In the genomic region with DNA sequence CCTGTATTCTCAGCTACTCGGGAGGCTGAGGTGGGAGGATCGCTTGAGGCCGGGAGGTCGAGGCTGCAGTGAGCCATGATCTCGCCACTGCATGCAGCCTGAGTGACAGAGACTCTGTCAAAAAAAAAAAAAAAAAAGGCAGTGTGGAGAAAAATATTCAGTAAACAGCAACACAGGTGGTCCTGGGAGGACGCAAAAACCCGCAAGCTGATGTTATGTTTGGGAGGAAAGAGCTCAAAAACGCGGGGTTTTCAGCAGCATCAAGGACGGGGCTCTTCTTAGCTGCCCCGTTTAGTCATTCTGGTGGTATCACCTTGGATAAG, we compare ENCODE assay signal across 8 cellular contexts. TPM values are rescaled to one million over a fixed set of nuclear protein-coding genes. Genes with fewer than 3 reads are reported as not detected.
DNase-seq lines count a peak whose midpoint lies in the region; ATAC-seq, FAIRE-seq and TF ChIP-seq lines count a peak whose summit lies in the region.

No MANE protein-coding gene starts in this region.

- no peaks in the 10 kb centered on the region for H3K27me3 ChIP-seq in cardiac muscle cell
- no peaks in the 10 kb centered on the region for H3K27me3 ChIP-seq in K562 (ENCODE audit: control insufficient read depth in 2 of 2, insufficient read depth in 2 of 2, low read length in 2 of 2)
- no peaks in the 10 kb centered on the region for H3K27me3 ChIP-seq in upper lobe of right lung

- H3K9ac ChIP-seq in K562 (ENCODE audit: insufficient read depth in 1 of 2, low read depth in 2 of 2, low read length in 2 of 2) = peak overlapping the region; percentile 67 to 89

- peaks cover 3% of the 10 kb centered on the region for H3K9me1 ChIP-seq in K562 (ENCODE audit: control insufficient read depth, insufficient read depth, low read length)

- no peak for TF ChIP-seq CTCF in cardiac muscle cell (IDR thresholded peaks at IDR 0.05; ENCODE audit: low read depth, low read length)
- TF ChIP-seq CTCF in K562 (IDR thresholded peaks at IDR 0.05 in 2 of 3, conservative IDR thresholded peaks at IDR 0.05 in 1 of 3; ENCODE audit: insufficient read depth in 2 of 3, low read depth in 1 of 3, low read length in 3 of 3) = no peak
- TF ChIP-seq CTCF in upper lobe of right lung (IDR thresholded peaks at IDR 0.05) = no peak

- CTCF ChIA-PET in K562 (lab: Yijun Ruan, JAX; ENCODE audit: low intra/inter-chr PET ratio) = no interaction called here

- peak overlapping the region; percentile 51 for H3K4me3 ChIP-seq in cardiac muscle cell
- H3K4me3 ChIP-seq in K562 = peak overlapping the region; percentile 53
- peak overlapping the region; percentile 53 for H3K4me3 ChIP-seq in upper lobe of right lung

- WGBS in K562 (ENCODE audit: insufficient coverage, low coverage, missing lambda C conversion rate) = 33% methylated on average over 11 of the region's 11 CpGs

- H3K27ac ChIP-seq in cardiac muscle cell (peak overlapping the region; percentile 99), K562 (ENCODE audit: extremely low read depth, low read depth, low read length) (peak overlapping the region; percentile 93; the same call in 1 of the 3 replicates), upper lobe of right lung (peak overlapping the region; percentile 83)

- H2AFZ ChIP-seq in K562 (ENCODE audit: low read depth, low read length) = peak overlapping the region; percentile 99

- in situ Hi-C loops in K562 (cut with MboI) = loop anchor here (5.0 to 25.0 kb wide), 4 partner anchors 108 to 687 kb away; partner anchors contain the start of genes BRSK1, HSPBP1, TNNT1 and ZSCAN5A

- DNase-seq in cardiac muscle cell (ENCODE audit: low read depth in 1 of 2, low spot score in 1 of 2) (no peak), cardiac septum (ENCODE audit: low spot score) (no peak), K562 (ENCODE audit: extremely low read depth in 1 of 4, low spot score in 3 of 4) (peak in 1 of 4 experiments; percentile 2), memory B cell (ENCODE audit: low spot score in 2 of 2) (no peak), upper lobe of right lung (no peak), Kasumi-1 (lab: John Stamatoyannopoulos, UW) (no peak), DMS 273 (lab: John Stamatoyannopoulos, UW; ENCODE audit: unreplicated experiment) (no peak)

- no peak for FAIRE-seq in K562 (lab: Jason Lieb, UNC)

- TF ChIP-seq POLR2A in K562 (conservative IDR thresholded peaks at IDR 0.05) = no peak

- H3K36me3 ChIP-seq in cardiac muscle cell (peaks cover 2% of the 10 kb centered on the region), K562 (ENCODE audit: control insufficient read depth, insufficient read depth, low read length) (peaks cover 9% of the 10 kb centered on the region; the same call in 1 of the 3 replicates), upper lobe of right lung (no peaks in the 10 kb centered on the region)

- no peaks in the 10 kb centered on the region; the same call in 1 of the 2 replicates for H4K20me1 ChIP-seq in K562 (replicated peaks; ENCODE audit: control insufficient read depth, insufficient read depth, low read length)

- H3K36me3 Mint-ChIP-seq in memory B cell = no peaks in the 10 kb centered on the region

- TSS peak; percentile 72 for BruUV-seq in K562 (replicated peaks; lab: Mats Ljungman, UMichigan)

- peaks cover 7% of the 10 kb centered on the region; the same call in 2 of the 3 replicates for H3K79me2 ChIP-seq in K562 (ENCODE audit: control insufficient read depth, insufficient read depth, low read length)

- H3K4me1 ChIP-seq in cardiac muscle cell (ENCODE audit: low read depth) = peaks cover 3% of the 10 kb centered on the region
- peaks cover 9 to 11% of the 10 kb centered on the region in 2 experiments; a peak in 4 of 5 replicates for H3K4me1 ChIP-seq in K562 (replicated peaks in 1 of 2; ENCODE audit: control insufficient read depth in 2 of 2, insufficient read depth in 2 of 2, low read length in 2 of 2)
- H3K4me1 ChIP-seq in upper lobe of right lung = peaks cover 17% of the 10 kb centered on the region

- peak overlapping the region; percentile 98 for H3K27ac Mint-ChIP-seq in memory B cell

- POLR2A ChIA-PET in K562 (lab: Yijun Ruan, JAX) = interaction anchor here (0.6 to 3.8 kb wide), 14 partner anchors 8 to 552 kb away, joined by 3 to 18 read pairs (median 3); partner anchors contain the start of gene TMEM238

- no peaks in the 10 kb centered on the region for H3K27me3 Mint-ChIP-seq in memory B cell

- TF ChIP-seq EP300 in K562 (IDR thresholded peaks at IDR 0.05; ENCODE audit: low read length) = no peak

- peaks cover 14% of the 10 kb centered on the region for H3K4me1 Mint-ChIP-seq in memory B cell

- H3K4me3 Mint-ChIP-seq in memory B cell = peak overlapping the region; percentile 99

- H3K9me3 Mint-ChIP-seq in memory B cell = peaks cover 2% of the 10 kb centered on the region

- H3K4me2 ChIP-seq in K562 (ENCODE audit: insufficient read depth, low read length) = peak overlapping the region; percentile 89

- no peak for TF ChIP-seq RAD21 in K562 (CRISPR knock-in tag; conservative IDR thresholded peaks at IDR 0.05 in 1 of 2, IDR thresholded peaks at IDR 0.05 in 1 of 2)

- ATAC-seq in K562 = no peak
- no peak for ATAC-seq in memory B cell (ENCODE audit: low read depth)
- no peak for ATAC-seq in upper lobe of right lung
- no peak for ATAC-seq in GM19035 (IDR thresholded peaks at IDR 0.05; ENCODE audit: unreplicated experiment)

- no peaks in the 10 kb centered on the region for H3K9me3 ChIP-seq in cardiac muscle cell (ENCODE audit: low read depth)
- H3K9me3 ChIP-seq in K562 (replicated peaks; ENCODE audit: control insufficient read depth, insufficient read depth, low read depth, low read length) = no peaks in the 10 kb centered on the region
- H3K9me3 ChIP-seq in upper lobe of right lung = no peaks in the 10 kb centered on the region

- intact Hi-C loops in cardiac septum (cut with DNase I) (no loop called here), K562 (cut with micrococcal nuclease) (no loop called here), upper lobe of right lung (cut with DNase I) (no loop called here)

RNA-seq across cellular contexts. Expression of gene ZNF784, which starts 0.6 kb away (rescaled TPM):
- total RNA-seq in cardiac muscle cell (15.1 and 15.4 TPM in 2 replicates), cardiac septum (10.9 TPM), K562 (2014; rRNA removed) (2.0 and 3.8 TPM in 2 replicates), K562 (2014; rRNA removed; fragmentation: Illumina TruSeq; extraction: Trizol) (1.6 TPM in 2 replicates), K562 (2015; rRNA removed; fragmentation: Illumina TruSeq; extraction: Trizol) (2.7 and 3.2 TPM in 2 replicates), K562 (2021) (4.6 and 6.1 TPM in 2 replicates), upper lobe of right lung (9.7 TPM)
- polyA plus RNA-seq in cardiac muscle cell (13.3 and 14.0 TPM in 2 replicates), K562 (2011; rRNA removed) (2.1 and 3.5 TPM in 2 replicates), K562 (2014; fragmentation: Illumina TruSeq; extraction: Trizol) (4.1 and 5.1 TPM in 2 replicates), K562 (2014; fragmentation: Nextera tagmentation; extraction: Ambion mirVana) (under 1 TPM; 0.14 to 0.17 TPM), K562 (2014; rRNA removed) (4.1 and 4.4 TPM in 2 replicates)
- 6.3 and 14.3 TPM in 2 replicates for total RNA-seq in K562 (2011; cell fraction: chromatin; rRNA removed; ENCODE audit: low replicate concordance)
- total RNA-seq in K562 (2011; cell fraction: nucleolus; rRNA removed) = 10.0 and 12.5 TPM in 2 replicates
- total RNA-seq in K562 (2011; cell fraction: nucleoplasm; rRNA removed) = 7.7 and 9.6 TPM in 2 replicates
- 2.0 and 4.3 TPM in 2 replicates for polyA plus RNA-seq in K562 (2011; cell fraction: cytosol; rRNA removed)
- polyA plus RNA-seq in K562 (2011; cell fraction: nucleus; rRNA removed) = 11.3 and 16.1 TPM in 2 replicates
- 7.3 and 7.9 TPM in 2 replicates for polyA plus RNA-seq in K562 (2012)
- 1.4 TPM in 2 replicates for polyA minus RNA-seq in K562 (2011; rRNA and poly(A)+ RNA removed)
- 1.3 and 2.6 TPM in 2 replicates for polyA minus RNA-seq in K562 (2011; cell fraction: cytosol; rRNA and poly(A)+ RNA removed)
- polyA minus RNA-seq in K562 (2011; cell fraction: nucleus; rRNA and poly(A)+ RNA removed) = 2.7 TPM in 2 replicates

RNA-seq across cellular contexts. Expression of gene ZNF580, which starts 15.8 kb away (rescaled TPM):
- total RNA-seq in cardiac muscle cell = 78.4 and 84.9 TPM in 2 replicates
- polyA plus RNA-seq in cardiac muscle cell = 104 and 124 TPM in 2 replicates
- 29.0 TPM for total RNA-seq in cardiac septum
- total RNA-seq in K562 (2011; cell fraction: chromatin; rRNA removed; ENCODE audit: low replicate concordance) = 26.2 and 41.7 TPM in 2 replicates
- 16.2 and 20.0 TPM in 2 replicates for total RNA-seq in K562 (2011; cell fraction: nucleolus; rRNA removed)
- total RNA-seq in K562 (2011; cell fraction: nucleoplasm; rRNA removed) = 33.4 and 56.4 TPM in 2 replicates
- 13.9 and 24.4 TPM in 2 replicates for total RNA-seq in K562 (2014; rRNA removed)
- total RNA-seq in K562 (2014; rRNA removed; fragmentation: Illumina TruSeq; extraction: Trizol) = 5.2 and 5.7 TPM in 2 replicates
- 6.0 and 6.8 TPM in 2 replicates for total RNA-seq in K562 (2015; rRNA removed; fragmentation: Illumina TruSeq; extraction: Trizol)
- total RNA-seq in K562 (2021) = 38.0 and 47.4 TPM in 2 replicates
- polyA plus RNA-seq in K562 (2011; rRNA removed) = 5.0 and 7.7 TPM in 2 replicates
- polyA plus RNA-seq in K562 (2011; cell fraction: cytosol; rRNA removed) = 10.9 and 21.1 TPM in 2 replicates
- polyA plus RNA-seq in K562 (2011; cell fraction: nucleus; rRNA removed) = 39.9 and 68.6 TPM in 2 replicates
- 41.5 and 62.4 TPM in 2 replicates for polyA plus RNA-seq in K562 (2012)
- 12.7 and 15.5 TPM in 2 replicates for polyA plus RNA-seq in K562 (2014; fragmentation: Illumina TruSeq; extraction: Trizol)
- polyA plus RNA-seq in K562 (2014; fragmentation: Nextera tagmentation; extraction: Ambion mirVana) = 1 to 10 TPM; 2.3 to 3.9 TPM
- polyA plus RNA-seq in K562 (2014; rRNA removed) = 25.2 and 30.8 TPM in 2 replicates
- polyA minus RNA-seq in K562 (2011; rRNA and poly(A)+ RNA removed) = 4.4 and 4.6 TPM in 2 replicates
- polyA minus RNA-seq in K562 (2011; cell fraction: cytosol; rRNA and poly(A)+ RNA removed) = 12.2 and 16.3 TPM in 2 replicates
- 7.3 and 8.8 TPM in 2 replicates for polyA minus RNA-seq in K562 (2011; cell fraction: nucleus; rRNA and poly(A)+ RNA removed)
- 30.7 TPM for total RNA-seq in upper lobe of right lung

RNA-seq across cellular contexts. Expression of gene ZNF581, which starts 18.5 kb away (rescaled TPM):
- total RNA-seq in cardiac muscle cell = 28.4 and 42.0 TPM in 2 replicates
- polyA plus RNA-seq in cardiac muscle cell = 22.3 and 28.7 TPM in 2 replicates
- total RNA-seq in cardiac septum = 6.5 TPM
- 8.2 and 21.8 TPM in 2 replicates for total RNA-seq in K562 (2011; cell fraction: chromatin; rRNA removed; ENCODE audit: low replicate concordance)
- total RNA-seq in K562 (2011; cell fraction: nucleolus; rRNA removed) = 20.3 and 21.3 TPM in 2 replicates
- total RNA-seq in K562 (2011; cell fraction: nucleoplasm; rRNA removed) = 16.7 and 16.8 TPM in 2 replicates
- total RNA-seq in K562 (2014; rRNA removed) = 18.6 and 26.4 TPM in 2 replicates
- total RNA-seq in K562 (2014; rRNA removed; fragmentation: Illumina TruSeq; extraction: Trizol) = 7.3 and 8.5 TPM in 2 replicates
- 8.6 and 11.0 TPM in 2 replicates for total RNA-seq in K562 (2015; rRNA removed; fragmentation: Illumina TruSeq; extraction: Trizol)
- total RNA-seq in K562 (2021) = 35.7 and 39.4 TPM in 2 replicates
- polyA plus RNA-seq in K562 (2011; rRNA removed) = 15.4 and 26.0 TPM in 2 replicates
- polyA plus RNA-seq in K562 (2011; cell fraction: cytosol; rRNA removed) = 30.9 and 47.7 TPM in 2 replicates
- polyA plus RNA-seq in K562 (2011; cell fraction: nucleus; rRNA removed) = 24.0 and 27.6 TPM in 2 replicates
- 19.0 and 47.4 TPM in 2 replicates for polyA plus RNA-seq in K562 (2012)
- 15.7 and 23.2 TPM in 2 replicates for polyA plus RNA-seq in K562 (2014; fragmentation: Illumina TruSeq; extraction: Trizol)
- polyA plus RNA-seq in K562 (2014; fragmentation: Nextera tagmentation; extraction: Ambion mirVana) = 1 to 10 TPM; 2.4 to 5.8 TPM
- 23.2 and 24.0 TPM in 2 replicates for polyA plus RNA-seq in K562 (2014; rRNA removed)
- polyA minus RNA-seq in K562 (2011; rRNA and poly(A)+ RNA removed) = 11.6 and 13.6 TPM in 2 replicates
- 15.3 and 31.1 TPM in 2 replicates for polyA minus RNA-seq in K562 (2011; cell fraction: cytosol; rRNA and poly(A)+ RNA removed)
- 4.4 and 6.6 TPM in 2 replicates for polyA minus RNA-seq in K562 (2011; cell fraction: nucleus; rRNA and poly(A)+ RNA removed)
- total RNA-seq in upper lobe of right lung = 16.4 TPM

RNA-seq across cellular contexts. Expression of gene ZNF865, which starts 19.5 kb away (rescaled TPM):
- 7.1 and 11.2 TPM in 2 replicates for total RNA-seq in cardiac muscle cell
- polyA plus RNA-seq in cardiac muscle cell = 1.9 and 2.6 TPM in 2 replicates
- 15.7 TPM for total RNA-seq in cardiac septum
- total RNA-seq in K562 (2011; cell fraction: chromatin; rRNA removed; ENCODE audit: low replicate concordance) = 2.2 and 8.0 TPM in 2 replicates
- total RNA-seq in K562 (2011; cell fraction: nucleolus; rRNA removed) = 8.0 and 10.0 TPM in 2 replicates
- 4.9 and 5.2 TPM in 2 replicates for total RNA-seq in K562 (2011; cell fraction: nucleoplasm; rRNA removed)
- total RNA-seq in K562 (2014; rRNA removed) = 1.6 and 2.3 TPM in 2 replicates
- 0.29 and 0.40 TPM in 2 replicates for total RNA-seq in K562 (2014; rRNA removed; fragmentation: Illumina TruSeq; extraction: Trizol)
- total RNA-seq in K562 (2015; rRNA removed; fragmentation: Illumina TruSeq; extraction: Trizol) = 1.4 and 1.5 TPM in 2 replicates
- 18.6 and 18.8 TPM in 2 replicates for total RNA-seq in K562 (2021)
- polyA plus RNA-seq in K562 (2011; rRNA removed) = 1.2 and 1.5 TPM in 2 replicates
- polyA plus RNA-seq in K562 (2011; cell fraction: cytosol; rRNA removed) = 2.0 and 9.6 TPM in 2 replicates
- polyA plus RNA-seq in K562 (2011; cell fraction: nucleus; rRNA removed) = 1.6 and 4.8 TPM in 2 replicates
- 6.0 and 10.0 TPM in 2 replicates for polyA plus RNA-seq in K562 (2012)
- polyA plus RNA-seq in K562 (2014; fragmentation: Illumina TruSeq; extraction: Trizol) = 1.8 and 2.3 TPM in 2 replicates
- polyA plus RNA-seq in K562 (2014; fragmentation: Nextera tagmentation; extraction: Ambion mirVana) = not detected
- 6.7 and 6.9 TPM in 2 replicates for polyA plus RNA-seq in K562 (2014; rRNA removed)
- polyA minus RNA-seq in K562 (2011; rRNA and poly(A)+ RNA removed) = 0.24 and 0.60 TPM in 2 replicates
- 7.3 and 9.8 TPM in 2 replicates for polyA minus RNA-seq in K562 (2011; cell fraction: cytosol; rRNA and poly(A)+ RNA removed)
- 1.1 and 1.5 TPM in 2 replicates for polyA minus RNA-seq in K562 (2011; cell fraction: nucleus; rRNA and poly(A)+ RNA removed)
- total RNA-seq in upper lobe of right lung = 18.4 TPM

RNA-seq across cellular contexts. Expression of gene CCDC106, which starts 23.0 kb away (rescaled TPM):
- 42.4 and 49.2 TPM in 2 replicates for total RNA-seq in cardiac muscle cell
- 40.6 and 43.5 TPM in 2 replicates for polyA plus RNA-seq in cardiac muscle cell
- 15.9 TPM for total RNA-seq in cardiac septum
- total RNA-seq in K562 (2011; cell fraction: chromatin; rRNA removed; ENCODE audit: low replicate concordance) = 5.5 and 16.0 TPM in 2 replicates
- total RNA-seq in K562 (2011; cell fraction: nucleolus; rRNA removed) = 17.5 and 18.3 TPM in 2 replicates
- total RNA-seq in K562 (2011; cell fraction: nucleoplasm; rRNA removed) = 8.7 and 12.1 TPM in 2 replicates
- total RNA-seq in K562 (2014; rRNA removed) = 17.8 and 21.9 TPM in 2 replicates
- 4.2 and 7.0 TPM in 2 replicates for total RNA-seq in K562 (2014; rRNA removed; fragmentation: Illumina TruSeq; extraction: Trizol)
- 12.2 and 14.3 TPM in 2 replicates for total RNA-seq in K562 (2015; rRNA removed; fragmentation: Illumina TruSeq; extraction: Trizol)
- 27.5 and 28.2 TPM in 2 replicates for total RNA-seq in K562 (2021)
- polyA plus RNA-seq in K562 (2011; rRNA removed) = 7.6 and 11.2 TPM in 2 replicates
- polyA plus RNA-seq in K562 (2011; cell fraction: cytosol; rRNA removed) = 11.0 and 22.8 TPM in 2 replicates
- polyA plus RNA-seq in K562 (2011; cell fraction: nucleus; rRNA removed) = 16.4 and 27.9 TPM in 2 replicates
- 22.8 and 23.5 TPM in 2 replicates for polyA plus RNA-seq in K562 (2012)
- 19.1 and 21.9 TPM in 2 replicates for polyA plus RNA-seq in K562 (2014; fragmentation: Illumina TruSeq; extraction: Trizol)
- under 1 TPM in 1 of 2 experiments, not detected in 1; 0.10 TPM for polyA plus RNA-seq in K562 (2014; fragmentation: Nextera tagmentation; extraction: Ambion mirVana)
- polyA plus RNA-seq in K562 (2014; rRNA removed) = 24.1 and 25.9 TPM in 2 replicates
- polyA minus RNA-seq in K562 (2011; rRNA and poly(A)+ RNA removed) = 1.8 and 1.9 TPM in 2 replicates
- 7.2 and 12.6 TPM in 2 replicates for polyA minus RNA-seq in K562 (2011; cell fraction: cytosol; rRNA and poly(A)+ RNA removed)
- polyA minus RNA-seq in K562 (2011; cell fraction: nucleus; rRNA and poly(A)+ RNA removed) = 5.3 and 6.4 TPM in 2 replicates
- total RNA-seq in upper lobe of right lung = 11.1 TPM
